ENCODE assay signal across 1 cellular context in the genomic region with DNA sequence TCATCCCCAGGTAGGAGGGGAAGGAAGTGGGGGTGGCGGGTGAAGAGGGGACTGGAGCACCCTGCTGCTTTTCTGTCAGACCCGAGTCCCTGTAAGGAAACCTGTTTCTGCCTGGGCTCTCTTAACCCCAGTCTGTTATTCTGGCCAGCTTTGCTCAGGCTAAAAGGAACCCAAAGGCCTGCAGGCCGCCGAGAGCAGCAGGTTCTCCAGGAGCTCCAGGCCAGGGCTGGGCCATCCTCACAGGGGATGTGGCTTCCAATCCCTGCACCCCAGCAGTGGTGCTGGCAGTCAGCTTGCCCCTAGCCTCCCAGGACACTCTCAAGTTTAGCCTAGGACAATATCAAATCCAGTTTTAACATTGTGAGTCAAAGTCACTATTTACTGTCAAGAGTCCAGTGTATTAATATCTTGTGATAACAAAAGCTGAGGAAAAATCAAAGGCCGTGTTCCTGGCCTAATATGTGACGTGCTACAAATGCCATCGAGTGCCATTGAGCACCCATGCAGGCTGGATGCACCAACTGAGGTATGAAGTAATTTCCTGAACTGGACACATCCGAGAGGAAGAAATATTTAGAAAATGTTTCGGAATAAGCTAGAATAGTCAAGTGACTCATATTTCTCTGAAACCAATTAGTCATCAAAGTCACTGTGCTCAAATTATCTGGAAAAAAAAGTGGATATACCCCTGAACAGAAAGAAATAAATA.
A peak's percentile ranks its signal among the peaks of the same experiment; 100 is the strongest.
TF ChIP-seq lines count a peak whose summit lies in the region.

No MANE protein-coding gene starts in this region.

TF ChIP-seq in SK-N-SH, 30 proteins besides CTCF, POLR2A, EP300 and RAD21 (continued from another document):
- TF ChIP-seq, protein P1, sequence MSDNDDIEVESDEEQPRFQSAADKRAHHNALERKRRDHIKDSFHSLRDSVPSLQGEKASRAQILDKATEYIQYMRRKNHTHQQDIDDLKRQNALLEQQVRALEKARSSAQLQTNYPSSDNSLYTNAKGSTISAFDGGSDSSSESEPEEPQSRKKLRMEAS (IDR thresholded peaks at IDR 0.05; ENCODE audit: low read depth) = peak; percentile 85
- TF ChIP-seq MXI1 (IDR thresholded peaks at IDR 0.05; ENCODE audit: low read depth, low read length) (no peak), MEF2A (IDR thresholded peaks at IDR 0.05; ENCODE audit: borderline replicate concordance, low read depth) (no peak; the same call in 1 of the 2 replicates), TEAD4 (IDR thresholded peaks at IDR 0.05; ENCODE audit: borderline replicate concordance, insufficient read depth) (peak; percentile 56; the same call in 1 of the 2 replicates), TCF12 (IDR thresholded peaks at IDR 0.05) (peak; percentile 84), NFIC (IDR thresholded peaks at IDR 0.05; ENCODE audit: borderline replicate concordance) (peak; percentile 45; the same call in 1 of the 2 replicates), JUND (IDR thresholded peaks at IDR 0.05) (peak; percentile 90)
- TF ChIP-seq, protein P2, sequence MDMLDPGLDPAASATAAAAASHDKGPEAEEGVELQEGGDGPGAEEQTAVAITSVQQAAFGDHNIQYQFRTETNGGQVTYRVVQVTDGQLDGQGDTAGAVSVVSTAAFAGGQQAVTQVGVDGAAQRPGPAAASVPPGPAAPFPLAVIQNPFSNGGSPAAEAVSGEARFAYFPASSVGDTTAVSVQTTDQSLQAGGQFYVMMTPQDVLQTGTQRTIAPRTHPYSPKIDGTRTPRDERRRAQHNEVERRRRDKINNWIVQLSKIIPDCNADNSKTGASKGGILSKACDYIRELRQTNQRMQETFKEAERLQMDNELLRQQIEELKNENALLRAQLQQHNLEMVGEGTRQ (IDR thresholded peaks at IDR 0.05; ENCODE audit: borderline replicate concordance, low read depth, low read length) = no peak
- TF ChIP-seq, protein P3, sequence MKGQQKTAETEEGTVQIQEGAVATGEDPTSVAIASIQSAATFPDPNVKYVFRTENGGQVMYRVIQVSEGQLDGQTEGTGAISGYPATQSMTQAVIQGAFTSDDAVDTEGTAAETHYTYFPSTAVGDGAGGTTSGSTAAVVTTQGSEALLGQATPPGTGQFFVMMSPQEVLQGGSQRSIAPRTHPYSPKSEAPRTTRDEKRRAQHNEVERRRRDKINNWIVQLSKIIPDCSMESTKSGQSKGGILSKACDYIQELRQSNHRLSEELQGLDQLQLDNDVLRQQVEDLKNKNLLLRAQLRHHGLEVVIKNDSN (IDR thresholded peaks at IDR 0.05; ENCODE audit: borderline replicate concordance, low read depth) = no peak
